10 cellular contexts compared by ENCODE assay signal in the genomic region with DNA sequence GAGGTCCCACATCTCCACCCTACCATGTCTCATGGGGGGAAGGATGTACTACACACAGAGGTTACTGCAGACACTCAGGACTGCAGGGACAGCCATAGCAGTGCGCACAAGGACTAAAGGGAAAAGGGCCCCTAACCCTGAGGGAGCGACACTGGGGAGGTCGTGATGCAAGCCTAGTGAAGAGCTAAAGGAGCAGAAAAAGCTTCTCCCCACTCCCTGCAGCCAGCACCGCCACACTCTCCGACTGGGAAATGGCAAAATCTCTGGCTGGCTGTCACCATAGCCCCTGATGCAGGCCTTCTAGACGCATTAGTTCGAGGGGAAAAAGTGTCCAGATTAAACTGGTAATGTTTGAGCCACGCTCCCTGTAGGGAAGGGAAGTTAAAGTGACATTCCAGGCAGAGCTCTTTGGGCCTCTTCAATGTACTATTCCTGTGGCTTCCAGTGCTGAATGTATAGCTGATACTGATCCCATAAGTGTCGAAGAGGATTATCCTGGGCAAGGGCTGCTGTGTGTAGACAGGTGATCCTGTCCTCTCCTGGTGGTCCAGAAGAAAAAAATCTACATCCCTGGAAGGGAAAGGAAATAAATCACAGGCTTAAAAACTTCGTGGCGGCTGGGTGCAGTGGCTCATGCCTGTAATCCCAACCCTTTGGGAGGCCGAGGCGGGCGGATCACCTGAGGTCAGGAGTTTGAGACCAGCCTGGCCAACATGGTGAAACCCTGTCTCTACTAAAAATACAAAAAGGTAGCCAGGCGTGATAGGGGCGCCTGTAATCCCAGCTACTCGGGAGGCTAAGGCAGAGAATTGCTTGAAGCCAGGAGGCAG. TPM values are rescaled to one million over a fixed set of nuclear protein-coding genes. Genes with fewer than 3 reads are reported as not detected.
A peak's percentile ranks its signal among the peaks of the same experiment; 100 is the strongest.
DNase-seq lines count a peak whose midpoint lies in the region; ATAC-seq and TF ChIP-seq lines count a peak whose summit lies in the region.
"Had no signal": no experiment of that assay in that cellular context is flagged by ENCODE, and none has a peak within 500 bp of the region (broad histone marks: within the 10 kb centered on the region; RNA-seq: fewer than 3 reads in every experiment).

No MANE protein-coding gene starts in this region.

- BruUV-seq in PC-3 (replicated peaks; lab: Mats Ljungman, UMichigan) = no TSS peak

- H3K79me2 ChIP-seq in PC-3 (ENCODE audit: low read length) (peaks cover 92% of the 10 kb centered on the region), hepatocyte (peaks cover 57% of the 10 kb centered on the region)

- 72% methylated on average over 17 of the region's 17 CpGs for WGBS in hepatocyte (ENCODE audit: low lambda C conversion rate, missing lambda C conversion rate)

- no peak for DNase-seq in PC-3
- no peak for DNase-seq in hepatocyte (ENCODE audit: low spot score)
- peak; percentile 54 for DNase-seq in sciatic nerve (ENCODE audit: low spot score)
- DNase-seq in glomerular visceral epithelial cell (ENCODE audit: extremely low spot score) = no peak
- no peak for DNase-seq in SW480 (ENCODE audit: low spot score)
- no peak for DNase-seq in GM10266 (ENCODE audit: extremely low spot score)
- DNase-seq: activated naive CD8-positive, alpha-beta T cell treated with anti-CD3 and anti-CD28 coated beads, Interleukin-2, amount 10 ng/mL, durations not matched to agents 7 days and 5 days; NCI-H446 treated with DMSO at 0.1 percent for 48 hours had no signal

- no peak for TF ChIP-seq CTCF in PC-3 (conservative IDR thresholded peaks at IDR 0.05; ENCODE audit: low read depth, low read length)
- no peak for TF ChIP-seq CTCF in hepatocyte (IDR thresholded peaks at IDR 0.05; ENCODE audit: poor library complexity)
- TF ChIP-seq CTCF in GM10266 (IDR thresholded peaks at IDR 0.05; ENCODE audit: control insufficient read depth, insufficient read depth, low read depth, missing control alignments) = no peak

- no peaks in the 10 kb centered on the region for H3K27me3 ChIP-seq in BLaER1 treated with 17β-estradiol and CSF1 and Interleukin-3, amounts not matched to agents 10 nM and 100 nM
- H3K27me3 ChIP-seq in PC-3 (ENCODE audit: low read length) (no peaks in the 10 kb centered on the region), hepatocyte (no peaks in the 10 kb centered on the region)

- ATAC-seq in PC-3 (no peak), sciatic nerve (peak; percentile 14), GM19463 (IDR thresholded peaks at IDR 0.05; ENCODE audit: unreplicated experiment) (no peak)

- peak overlapping the region; percentile 8 to 68 (median 53); a peak in 17 of 22 replicates for H3K4me2 ChIP-seq in BLaER1 treated with 17β-estradiol and CSF1 and Interleukin-3, amounts not matched to agents 10 nM and 100 nM
- H3K4me2 ChIP-seq in PC-3 (ENCODE audit: low read length) = peak overlapping the region; percentile 46; the same call in 1 of the 2 replicates
- no peak overlapping the region for H3K4me2 ChIP-seq in hepatocyte

- H3K36me3 ChIP-seq in BLaER1 treated with 17β-estradiol and CSF1 and Interleukin-3, amounts not matched to agents 10 nM and 100 nM = no peaks in the 10 kb centered on the region
- H3K36me3 ChIP-seq in PC-3 (ENCODE audit: low read depth, low read length) = peaks cover 3% of the 10 kb centered on the region; the same call in 1 of the 2 replicates
- no peaks in the 10 kb centered on the region for H3K36me3 ChIP-seq in hepatocyte (replicated peaks; ENCODE audit: insufficient read depth, low read depth)

- H3K9me3 ChIP-seq in BLaER1 treated with 17β-estradiol and CSF1 and Interleukin-3, amounts not matched to agents 10 nM and 100 nM (replicated peaks in 1 of 11) = no peaks in the 10 kb centered on the region
- H3K9me3 ChIP-seq in PC-3 (ENCODE audit: low read length) (no peaks in the 10 kb centered on the region), hepatocyte (ENCODE audit: low read depth) (no peaks in the 10 kb centered on the region)

- POLR2A ChIA-PET in PC-3 (lab: Charles Lee; ENCODE audit: unreplicated experiment) = no interaction called here

- intact Hi-C loops in PC-3 (cut with micrococcal nuclease) = loop anchor here (10.0 kb wide), 1 partner anchor 441 kb away; no protein-coding TSS in a partner anchor
- intact Hi-C loops in sciatic nerve (cut with DNase I) = loop anchor here (10.0 kb wide), 1 partner anchor 441 kb away; no protein-coding TSS in a partner anchor

- H3K27ac ChIP-seq in BLaER1 treated with 17β-estradiol and CSF1 and Interleukin-3, amounts not matched to agents 10 nM and 100 nM = peak overlapping the region in 4 of 11 experiments; percentile 12 to 45 (median 30); a peak in 2 of 22 replicates
- H3K27ac ChIP-seq in PC-3 (ENCODE audit: low read length) (peak overlapping the region; percentile 73; the same call in 1 of the 2 replicates), hepatocyte (peak overlapping the region; percentile 68)

- peaks cover 0 to 39% (median 5%) of the 10 kb centered on the region in 11 experiments; a peak in 8 of 22 replicates for H4K20me1 ChIP-seq in BLaER1 treated with 17β-estradiol and CSF1 and Interleukin-3, amounts not matched to agents 10 nM and 100 nM
- peaks cover 22% of the 10 kb centered on the region; the same call in 1 of the 2 replicates for H4K20me1 ChIP-seq in PC-3 (ENCODE audit: low read length)
- H4K20me1 ChIP-seq in hepatocyte (ENCODE audit: insufficient read depth, poor library complexity, severe bottlenecking) = no peaks in the 10 kb centered on the region

- H3F3A ChIP-seq in PC-3 (ENCODE audit: low read length, unreplicated experiment) = no peaks in the 10 kb centered on the region

- CTCF ChIA-PET in PC-3 (lab: Charles Lee) = interaction anchor here (0.6 to 3.1 kb wide), 9 partner anchors 12 to 419 kb away, joined by 3 to 72 read pairs (median 5); partner anchors contain the start of genes SAMD15 and TMED8

- H3K4me1 ChIP-seq in BLaER1 treated with 17β-estradiol and CSF1 and Interleukin-3, amounts not matched to agents 10 nM and 100 nM = peaks cover 11 to 35% (median 19%) of the 10 kb centered on the region in 10 experiments
- H3K4me1 ChIP-seq in PC-3 (ENCODE audit: insufficient read depth, low read length) (peaks cover 55% of the 10 kb centered on the region), hepatocyte (ENCODE audit: insufficient read depth) (peaks cover 39% of the 10 kb centered on the region)

- H2AFZ ChIP-seq in PC-3 (ENCODE audit: low read length) (no peak overlapping the region), hepatocyte (no peak overlapping the region)

- H3K9ac ChIP-seq in BLaER1 treated with 17β-estradiol and CSF1 and Interleukin-3, amounts not matched to agents 10 nM and 100 nM = peak overlapping the region in 7 of 11 experiments; percentile 21 to 54 (median 43); a peak in 7 of 22 replicates
- H3K9ac ChIP-seq in PC-3 (ENCODE audit: low read length) = no peak overlapping the region; the same call in 1 of the 2 replicates

- no peak overlapping the region for H3K4me3 ChIP-seq in BLaER1 treated with 17β-estradiol and CSF1 and Interleukin-3, amounts not matched to agents 10 nM and 100 nM
- H3K4me3 ChIP-seq in PC-3 (ENCODE audit: low read length) (no peak overlapping the region), hepatocyte (no peak overlapping the region)

- no peaks in the 10 kb centered on the region for H3K9me2 ChIP-seq in PC-3 (replicated peaks; ENCODE audit: low read length)
- H3K9me2 ChIP-seq in hepatocyte (replicated peaks; ENCODE audit: insufficient read depth) = no peaks in the 10 kb centered on the region

RNA-seq across cellular contexts. Expression of gene POMT2, which starts 5.4 kb away (rescaled TPM):
- total RNA-seq in PC-3 (2014; rRNA removed) = 57.6 and 67.6 TPM in 2 replicates
- 13.7 and 21.1 TPM in 2 replicates for total RNA-seq in hepatocyte
- polyA plus RNA-seq in hepatocyte = 28.7 and 39.3 TPM in 2 replicates
- total RNA-seq in sciatic nerve = 30.4 TPM

RNA-seq across cellular contexts. Expression of gene GSTZ1, which starts 5.5 kb away (rescaled TPM):
- 49.9 and 57.4 TPM in 2 replicates for total RNA-seq in PC-3 (2014; rRNA removed)
- 34.7 and 37.6 TPM in 2 replicates for total RNA-seq in hepatocyte
- 23.5 and 23.9 TPM in 2 replicates for polyA plus RNA-seq in hepatocyte
- total RNA-seq in sciatic nerve = 9.5 TPM

RNA-seq across cellular contexts. Expression of gene NGB, which starts 44.3 kb away (rescaled TPM):
- total RNA-seq in PC-3 (2014; rRNA removed) (not detected in 2 replicates), hepatocyte (not detected in 2 replicates), sciatic nerve (not detected)
- not detected in 2 replicates for polyA plus RNA-seq in hepatocyte
- total RNA-seq: activated naive CD8-positive, alpha-beta T cell treated with anti-CD3 and anti-CD28 coated beads, Interleukin-2, amount 10 ng/mL, durations not matched to agents 7 days and 5 days had no signal
